11 cellular contexts compared by ENCODE assay signal in the genomic region with DNA sequence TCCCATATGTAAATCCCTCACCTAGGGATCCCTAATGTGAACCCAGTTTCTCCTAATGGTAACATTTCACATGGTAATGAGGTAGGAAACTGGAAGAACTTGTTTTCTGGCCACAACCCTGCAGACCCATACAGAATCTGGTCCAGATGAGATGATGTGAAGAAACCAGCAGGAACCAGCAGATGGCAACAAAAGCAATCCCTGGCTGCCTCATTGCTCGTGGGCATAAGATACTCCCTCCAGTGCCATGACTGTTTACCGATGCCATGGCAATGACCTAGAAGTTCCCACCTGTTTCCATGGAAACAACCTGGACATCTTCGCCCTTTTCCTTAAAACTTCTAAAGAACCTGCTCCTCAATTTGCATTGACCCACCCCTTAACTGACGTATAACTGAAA. TPM values are rescaled to one million over a fixed set of nuclear protein-coding genes. Genes with fewer than 3 reads are reported as not detected.
DNase-seq lines count a peak whose midpoint lies in the region; ATAC-seq and TF ChIP-seq lines count a peak whose summit lies in the region.
"Had no signal": no experiment of that assay in that cellular context is flagged by ENCODE, and none has a peak within 500 bp of the region (broad histone marks: within the 10 kb centered on the region; RNA-seq: fewer than 3 reads in every experiment).

No MANE protein-coding gene starts in this region.

- H3K27me3 Mint-ChIP-seq in activated naive CD8-positive, alpha-beta T cell treated with anti-CD3 and anti-CD28 coated beads for 36 hours, result peaks cover 14% of the 10 kb centered on the region

- WGBS in GM23248 (ENCODE audit: low coverage in 1 of 2, low lambda C conversion rate in 2 of 2, missing lambda C conversion rate in 2 of 2), 2 experiments, result 1% methylated on average over 4 of the region's 4 CpGs

- H3K79me2 ChIP-seq in GM23248 (ENCODE audit: insufficient read depth) (no peaks in the 10 kb centered on the region), PC-3 (ENCODE audit: low read length) (no peaks in the 10 kb centered on the region)

- H2AFZ ChIP-seq in GM23248, result no peak overlapping the region
- H2AFZ ChIP-seq in PC-3 (ENCODE audit: low read length), result no peak overlapping the region

- H3K9ac ChIP-seq in GM23248 (no peak overlapping the region), PC-3 (ENCODE audit: low read length) (no peak overlapping the region)

- in situ Hi-C loops in GM23248 (cut with MboI), result no loop called here

- H3K4me1 Mint-ChIP-seq in activated naive CD8-positive, alpha-beta T cell treated with anti-CD3 and anti-CD28 coated beads for 36 hours, result peaks cover 23% of the 10 kb centered on the region

- DNase-seq in AG04450 (ENCODE audit: low read depth, low spot score) (no peak), GM23248 (peak; percentile 39), PC-3 (peak; percentile 82), hepatic stellate cell (ENCODE audit: low spot score) (peak; percentile 28), NCI-H774 (lab: John Stamatoyannopoulos, UW) (no peak), NCI-H2029 (lab: John Stamatoyannopoulos, UW) (no peak), GM19238 (ENCODE audit: insufficient read length, low spot score) (no peak)
- DNase-seq in activated naive CD8-positive, alpha-beta T cell treated with anti-CD3 and anti-CD28 coated beads for 36 hours, result no peak
- DNase-seq: DMS153, heart right ventricle, T-cell had no signal

- CTCF ChIA-PET in AG04450 (lab: Charles Lee), result no interaction called here
- CTCF ChIA-PET in PC-3 (lab: Charles Lee), result interaction anchor here (0.6 kb wide), 1 partner anchor 51 kb away, joined by 6 read pairs; no protein-coding TSS in a partner anchor

- H3K4me3 Mint-ChIP-seq in activated naive CD8-positive, alpha-beta T cell treated with anti-CD3 and anti-CD28 coated beads for 36 hours, result no peak overlapping the region
- H3K4me3 Mint-ChIP-seq: T-cell had no signal

- ATAC-seq in PC-3, result peak; percentile 86
- ATAC-seq: heart right ventricle, T-cell had no signal

- H3K4me2 ChIP-seq in GM23248 (ENCODE audit: unreplicated experiment), result no peak overlapping the region
- no peak overlapping the region for H3K4me2 ChIP-seq in PC-3 (ENCODE audit: low read length)

- no peak overlapping the region for H3K27ac Mint-ChIP-seq in activated naive CD8-positive, alpha-beta T cell treated with anti-CD3 and anti-CD28 coated beads for 36 hours
- H3K27ac Mint-ChIP-seq: T-cell had no signal

- H3K27ac ChIP-seq in AG04450 (ENCODE audit: low read depth, low read length), result no peak overlapping the region
- no peak overlapping the region for H3K27ac ChIP-seq in GM23248
- no peak overlapping the region for H3K27ac ChIP-seq in PC-3 (ENCODE audit: low read length)
- H3K27ac ChIP-seq: heart right ventricle had no signal

- peak; percentile 12; the same call in 1 of the 2 replicates for TF ChIP-seq CTCF in AG04450 (IDR thresholded peaks at IDR 0.05; ENCODE audit: low read depth, low read length)
- peak; percentile 77 for TF ChIP-seq CTCF in PC-3 (conservative IDR thresholded peaks at IDR 0.05; ENCODE audit: low read depth, low read length)

- no peaks in the 10 kb centered on the region for H3K4me1 ChIP-seq in GM23248 (ENCODE audit: insufficient read depth)
- H3K4me1 ChIP-seq in PC-3 (ENCODE audit: insufficient read depth, low read length), result no peaks in the 10 kb centered on the region
- H3K4me1 ChIP-seq: heart right ventricle had no signal

- peaks cover 17% of the 10 kb centered on the region for H3K36me3 Mint-ChIP-seq in activated naive CD8-positive, alpha-beta T cell treated with anti-CD3 and anti-CD28 coated beads for 36 hours
- H3K36me3 Mint-ChIP-seq: T-cell had no signal

- no peaks in the 10 kb centered on the region for H3K9me3 ChIP-seq in AG04450 (ENCODE audit: control insufficient read depth, insufficient read depth, low read length)
- no peaks in the 10 kb centered on the region for H3K9me3 ChIP-seq in GM23248 (ENCODE audit: low read depth)
- H3K9me3 ChIP-seq in PC-3 (ENCODE audit: low read length), result no peaks in the 10 kb centered on the region

- no peaks in the 10 kb centered on the region for H3F3A ChIP-seq in GM23248 (ENCODE audit: insufficient read depth)
- H3F3A ChIP-seq in PC-3 (ENCODE audit: low read length, unreplicated experiment), result no peaks in the 10 kb centered on the region

- peaks cover 24% of the 10 kb centered on the region for H3K9me3 Mint-ChIP-seq in activated naive CD8-positive, alpha-beta T cell treated with anti-CD3 and anti-CD28 coated beads for 36 hours

- no peaks in the 10 kb centered on the region for H3K9me2 ChIP-seq in GM23248 (ENCODE audit: insufficient read depth)
- no peaks in the 10 kb centered on the region for H3K9me2 ChIP-seq in PC-3 (replicated peaks; ENCODE audit: low read length)

- POLR2A ChIA-PET in AG04450 (lab: Yijun Ruan, JAX), result no interaction called here
- POLR2A ChIA-PET in PC-3 (lab: Charles Lee; ENCODE audit: unreplicated experiment), result no interaction called here

- intact Hi-C loops in PC-3 (cut with micrococcal nuclease), result loop anchor here (1.0 kb wide), 1 partner anchor 51 kb away; no protein-coding TSS in a partner anchor

- H3K27me3 ChIP-seq in AG04450 (ENCODE audit: control insufficient read depth, insufficient read depth, low read length), result no peaks in the 10 kb centered on the region
- H3K27me3 ChIP-seq in GM23248 (replicated peaks; ENCODE audit: insufficient read depth), result peaks cover 14% of the 10 kb centered on the region
- H3K27me3 ChIP-seq in PC-3 (ENCODE audit: low read length), result peaks cover 11% of the 10 kb centered on the region

- H3K36me3 ChIP-seq in GM23248 (ENCODE audit: low read depth) (no peaks in the 10 kb centered on the region), PC-3 (ENCODE audit: low read depth, low read length) (no peaks in the 10 kb centered on the region)
- H3K36me3 ChIP-seq: heart right ventricle had no signal

- H3K4me3 ChIP-seq in AG04450 (ENCODE audit: low read depth, low read length), result no peak overlapping the region
- no peak overlapping the region for H3K4me3 ChIP-seq in GM23248
- no peak overlapping the region for H3K4me3 ChIP-seq in PC-3 (ENCODE audit: low read length)
- H3K4me3 ChIP-seq: heart right ventricle had no signal

- no TSS peak for BruUV-seq in PC-3 (replicated peaks; lab: Mats Ljungman, UMichigan)

- H4K20me1 ChIP-seq in GM23248 (ENCODE audit: insufficient read depth) (no peaks in the 10 kb centered on the region), PC-3 (ENCODE audit: low read length) (no peaks in the 10 kb centered on the region)

RNA-seq across cellular contexts. Expression of a gene that starts 1.4 kb away (rescaled TPM):
- polyA plus RNA-seq in AG04450 (2011; rRNA removed) (not detected in 2 replicates), GM23248 (2016; fragmentation: Nextera tagmentation; extraction: Ambion mirVana) (not detected in 2 replicates)
- polyA minus RNA-seq in AG04450 (2011; rRNA and poly(A)+ RNA removed), result not detected in 2 replicates
- not detected in 2 replicates for total RNA-seq in GM23248 (2014; rRNA removed; shearing (Covaris generic))
- not detected in 2 replicates for total RNA-seq in PC-3 (2014; rRNA removed)
- total RNA-seq in activated naive CD8-positive, alpha-beta T cell treated with anti-CD3 and anti-CD28 coated beads for 36 hours, result not detected

RNA-seq across cellular contexts. Expression of a gene that starts 14.3 kb away (rescaled TPM):
- not detected in 2 replicates for polyA plus RNA-seq in AG04450 (2011; rRNA removed)
- polyA minus RNA-seq in AG04450 (2011; rRNA and poly(A)+ RNA removed), result not detected in 2 replicates
- total RNA-seq in GM23248 (2014; rRNA removed; shearing (Covaris generic)), result not detected in 2 replicates
- polyA plus RNA-seq in GM23248 (2016; fragmentation: Nextera tagmentation; extraction: Ambion mirVana), result not detected in 2 replicates
- not detected in 2 replicates for total RNA-seq in PC-3 (2014; rRNA removed)
- not detected for total RNA-seq in activated naive CD8-positive, alpha-beta T cell treated with anti-CD3 and anti-CD28 coated beads for 36 hours
- total RNA-seq: heart right ventricle had no signal
- polyA plus RNA-seq: heart right ventricle had no signal

RNA-seq across cellular contexts. Expression of a gene that starts 16.8 kb away (rescaled TPM):
- polyA plus RNA-seq in AG04450 (2011; rRNA removed), result not detected in 2 replicates
- polyA minus RNA-seq in AG04450 (2011; rRNA and poly(A)+ RNA removed), result not detected in 2 replicates
- total RNA-seq in GM23248 (2014; rRNA removed; shearing (Covaris generic)), result not detected in 2 replicates
- polyA plus RNA-seq in GM23248 (2016; fragmentation: Nextera tagmentation; extraction: Ambion mirVana), result not detected in 2 replicates
- total RNA-seq in PC-3 (2014; rRNA removed), result not detected in 2 replicates
- total RNA-seq in activated naive CD8-positive, alpha-beta T cell treated with anti-CD3 and anti-CD28 coated beads for 36 hours, result not detected
- total RNA-seq: T-cell had no signal

RNA-seq across cellular contexts. Expression of a gene that starts 46.8 kb away (rescaled TPM):
- polyA plus RNA-seq in AG04450 (2011; rRNA removed) (not detected in 2 replicates), GM23248 (2016; fragmentation: Nextera tagmentation; extraction: Ambion mirVana) (0.33 TPM in 1 of 2 replicates, not detected in the other)
- not detected in 2 replicates for polyA minus RNA-seq in AG04450 (2011; rRNA and poly(A)+ RNA removed)
- total RNA-seq in GM23248 (2014; rRNA removed; shearing (Covaris generic)), result not detected in 2 replicates
- total RNA-seq in PC-3 (2014; rRNA removed), result not detected in 2 replicates
- total RNA-seq in activated naive CD8-positive, alpha-beta T cell treated with anti-CD3 and anti-CD28 coated beads for 36 hours, result 1 to 10 TPM; 1.5 to 1.7 TPM

Comparison
In these comparisons a context has a peak if more than half of its experiments do, and no peak if none do; other contexts are left out.
1. DNase-seq: peak in GM23248 (single experiment), PC-3 (single experiment) and hepatic stellate cell (single experiment); none in AG04450 (single experiment), NCI-H774 (single experiment), NCI-H2029 (single experiment), GM19238 (single experiment) and activated naive CD8-positive, alpha-beta T cell treated with anti-CD3 and anti-CD28 coated beads for 36 hours (single experiment).